Comparison of ENCODE assay signal across 8 cellular contexts in genomic region chr2:111905990-111906735, GRCh38. TPM values are rescaled to one million over a fixed set of nuclear protein-coding genes. Genes with fewer than 3 reads are reported as not detected.
DNase-seq lines count a peak whose midpoint lies in the region; ATAC-seq, FAIRE-seq and TF ChIP-seq lines count a peak whose summit lies in the region.

No MANE protein-coding gene starts in this region.

- H3K36me3 ChIP-seq in neuron (ENCODE audit: insufficient read depth, low read length) = no peaks in the 10 kb centered on the region
- H3K36me3 ChIP-seq in small intestine (ENCODE audit: control insufficient read depth in 2 of 2, insufficient read depth in 2 of 2, low read length in 2 of 2) = no peaks in the 10 kb centered on the region

- H3K9me3 ChIP-seq in neuron (ENCODE audit: low read length) (no peaks in the 10 kb centered on the region), small intestine (ENCODE audit: control insufficient read depth, low read depth) (no peaks in the 10 kb centered on the region)

- H3K4me1 ChIP-seq in neuron (ENCODE audit: insufficient read depth, low read length) = peaks cover 42% of the 10 kb centered on the region
- peaks cover 5 to 9% of the 10 kb centered on the region in 2 donors for H3K4me1 ChIP-seq in small intestine (ENCODE audit: control insufficient read depth in 2 of 2, insufficient read depth in 1 of 2, low read depth in 1 of 2, low read length in 1 of 2)

- 19 to 31% (median 28%) methylated on average over 4 of the region's 4 CpGs for WGBS in small intestine, 3 donors

- TF ChIP-seq CTCF in coronary artery (IDR thresholded peaks at IDR 0.05) = no peak

- no peak for DNase-seq in GM12892 (ENCODE audit: insufficient read length)
- DNase-seq in Jurkat, Clone E6-1 (ENCODE audit: low read depth, low spot score) = peak; percentile 24
- no peak for DNase-seq in coronary artery (ENCODE audit: low spot score)
- DNase-seq in small intestine = no peak
- DNase-seq in DMS114 treated with DMSO at 0.1 percent for 48 hours (lab: John Stamatoyannopoulos, UW; ENCODE audit: unreplicated experiment) = no peak

- no peak overlapping the region; the same call in 1 of the 2 replicates for H3K4me3 ChIP-seq in Jurkat, Clone E6-1 (ENCODE audit: low read length)
- peak overlapping the region; percentile 20 for H3K4me3 ChIP-seq in coronary artery
- peak overlapping the region; percentile 14 for H3K4me3 ChIP-seq in neuron (ENCODE audit: low read length)
- H3K4me3 ChIP-seq in small intestine (ENCODE audit: low read depth in 1 of 2, low read length in 2 of 2) = no peak overlapping the region

- H2AFZ ChIP-seq in neuron (ENCODE audit: low read depth, low read length) = peak overlapping the region; percentile 59

- ATAC-seq in HG03097 (IDR thresholded peaks at IDR 0.05; ENCODE audit: low FRiP score, unreplicated experiment) (no peak), HG03439 (IDR thresholded peaks at IDR 0.05; ENCODE audit: unreplicated experiment) (no peak)

- FAIRE-seq in GM12892 (lab: Jason Lieb, UNC) = peak; percentile 66
- no peak for FAIRE-seq in small intestine (lab: Jason Lieb, UNC)

- H3K27me3 ChIP-seq in neuron (ENCODE audit: insufficient read depth, low read length) (no peaks in the 10 kb centered on the region), small intestine (ENCODE audit: control insufficient read depth in 2 of 2, insufficient read depth in 2 of 2, low read length in 2 of 2) (no peaks in the 10 kb centered on the region)

- no peak for TF ChIP-seq POLR2A in GM12892 (IDR thresholded peaks at IDR 0.05; ENCODE audit: low read depth, low read length)

- H3K27ac ChIP-seq in coronary artery (peak overlapping the region; percentile 60 to 76), small intestine (ENCODE audit: low read depth in 1 of 2, low read length in 1 of 2) (peak overlapping the region in 1 of 2 donors; percentile 68)

RNA-seq across cellular contexts. Expression of gene MERTK, which starts 7.8 kb away (rescaled TPM):
- polyA plus RNA-seq in GM12892 (2012; ENCODE audit: missing spikeins) = 2.6 TPM
- polyA plus RNA-seq in Jurkat, Clone E6-1 (2012; ENCODE audit: insufficient read depth, insufficient read length) = 4.4 TPM
- 1 to 10 TPM; 4.1 to 9.8 (median 4.9) TPM for polyA plus RNA-seq in small intestine

RNA-seq across cellular contexts. Expression of gene ANAPC1, which starts 22.2 kb away (rescaled TPM):
- 41.3 TPM for polyA plus RNA-seq in GM12892 (2012; ENCODE audit: missing spikeins)
- 53.5 TPM for polyA plus RNA-seq in Jurkat, Clone E6-1 (2012; ENCODE audit: insufficient read depth, insufficient read length)
- polyA plus RNA-seq in small intestine = 10 to 100 TPM in 1 of 3 donors, 1 to 10 TPM in 2; 2.4 to 11.5 (median 5.4) TPM

Comparison
In these comparisons a context has a peak if more than half of its experiments do, and no peak if none do; other contexts are left out.
1. H3K4me3 ChIP-seq: peak in coronary artery (single experiment) and neuron (single experiment); none in Jurkat, Clone E6-1 (single experiment) and small intestine (0 of 2).